In genomic region chr18:56983275-56983992, GRCh38 we compare ENCODE assay signal across 1 cellular context.
TF ChIP-seq lines count a peak whose summit lies in the region.

No MANE protein-coding gene starts in this region.

TF ChIP-seq in HEK293, 187 proteins besides CTCF, POLR2A, EP300 and RAD21 (continued from another document):
- TF ChIP-seq PRDM6 (tag by site-specific recombination; IDR thresholded peaks at IDR 0.05) (peak; percentile 40; the same call in 1 of the 2 replicates), FEZF1 (tag by site-specific recombination; IDR thresholded peaks at IDR 0.05) (peak; percentile 49; the same call in 1 of the 2 replicates), ZNF843 (tag by site-specific recombination; IDR thresholded peaks at IDR 0.05) (peak; percentile 55; the same call in 1 of the 2 replicates), HOXD13 (CRISPR knock-in tag; IDR thresholded peaks at IDR 0.05; ENCODE audit: borderline replicate concordance) (no peak), AEBP2 (tag by site-specific recombination; IDR thresholded peaks at IDR 0.05; ENCODE audit: borderline replicate concordance) (no peak), ZNF600 (tag by site-specific recombination; IDR thresholded peaks at IDR 0.05) (no peak), ZFP69B (tag by site-specific recombination; IDR thresholded peaks at IDR 0.05) (no peak), ZNF529 (tag by site-specific recombination; IDR thresholded peaks at IDR 0.05; ENCODE audit: insufficient replicate concordance) (no peak), ZNF423 (tag by site-specific recombination; IDR thresholded peaks at IDR 0.05) (no peak)
